In the genomic region with DNA sequence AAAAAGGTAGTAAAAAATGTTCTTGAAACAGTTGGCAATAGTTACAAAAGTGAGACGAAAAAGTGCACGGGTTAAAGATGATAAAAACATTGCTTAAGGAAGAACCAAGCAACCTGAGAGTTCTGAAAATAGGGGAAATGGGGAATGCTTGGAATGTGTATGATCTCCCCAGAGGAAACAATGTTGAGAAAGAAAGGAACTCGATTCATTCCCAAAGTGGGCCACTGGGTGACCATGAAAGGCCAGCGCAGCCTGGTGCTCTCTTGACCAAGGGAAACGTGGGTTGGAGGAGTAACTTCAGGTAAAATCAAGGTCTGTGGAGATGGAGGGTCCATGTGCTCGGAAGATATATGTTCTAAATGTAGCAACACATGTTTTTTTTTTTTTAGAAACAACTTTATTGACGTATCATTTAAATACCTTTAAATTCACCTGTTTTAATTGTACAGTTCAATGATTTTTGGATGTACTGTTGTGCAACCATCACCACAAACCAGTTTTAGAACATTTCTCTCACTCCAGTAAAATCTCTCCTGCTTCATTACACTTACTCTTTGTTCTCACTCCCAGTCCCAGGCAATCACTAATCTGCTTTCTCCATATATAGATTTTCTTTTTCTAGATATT, we compare ENCODE assay signal across 2 cellular contexts.
TF ChIP-seq lines count a peak whose summit lies in the region.

No MANE protein-coding gene starts in this region.

TF ChIP-seq in GM23338, 12 proteins besides CTCF, POLR2A, EP300 and RAD21:
- TF ChIP-seq STAT1 (IDR thresholded peaks at IDR 0.05; ENCODE audit: unreplicated experiment) (no peak), ZNF114 (CRISPR knock-in tag; IDR thresholded peaks at IDR 0.05) (0 out of 2 replicates have a peak, but pooled peaks have one; percentile 26), EZH2 (IDR thresholded peaks at IDR 0.05; ENCODE audit: low read depth, unreplicated experiment) (no peak), JUNB (IDR thresholded peaks at IDR 0.05; ENCODE audit: unreplicated experiment) (no peak), POLR2AphosphoS5 (IDR thresholded peaks at IDR 0.05; ENCODE audit: low read depth) (no peak), ZNF331 (CRISPR knock-in tag; IDR thresholded peaks at IDR 0.05; ENCODE audit: low read depth) (no peak), CREB1 (CRISPR knock-in tag; IDR thresholded peaks at IDR 0.05; ENCODE audit: low read depth) (no peak)
- TF ChIP-seq, protein P1, sequence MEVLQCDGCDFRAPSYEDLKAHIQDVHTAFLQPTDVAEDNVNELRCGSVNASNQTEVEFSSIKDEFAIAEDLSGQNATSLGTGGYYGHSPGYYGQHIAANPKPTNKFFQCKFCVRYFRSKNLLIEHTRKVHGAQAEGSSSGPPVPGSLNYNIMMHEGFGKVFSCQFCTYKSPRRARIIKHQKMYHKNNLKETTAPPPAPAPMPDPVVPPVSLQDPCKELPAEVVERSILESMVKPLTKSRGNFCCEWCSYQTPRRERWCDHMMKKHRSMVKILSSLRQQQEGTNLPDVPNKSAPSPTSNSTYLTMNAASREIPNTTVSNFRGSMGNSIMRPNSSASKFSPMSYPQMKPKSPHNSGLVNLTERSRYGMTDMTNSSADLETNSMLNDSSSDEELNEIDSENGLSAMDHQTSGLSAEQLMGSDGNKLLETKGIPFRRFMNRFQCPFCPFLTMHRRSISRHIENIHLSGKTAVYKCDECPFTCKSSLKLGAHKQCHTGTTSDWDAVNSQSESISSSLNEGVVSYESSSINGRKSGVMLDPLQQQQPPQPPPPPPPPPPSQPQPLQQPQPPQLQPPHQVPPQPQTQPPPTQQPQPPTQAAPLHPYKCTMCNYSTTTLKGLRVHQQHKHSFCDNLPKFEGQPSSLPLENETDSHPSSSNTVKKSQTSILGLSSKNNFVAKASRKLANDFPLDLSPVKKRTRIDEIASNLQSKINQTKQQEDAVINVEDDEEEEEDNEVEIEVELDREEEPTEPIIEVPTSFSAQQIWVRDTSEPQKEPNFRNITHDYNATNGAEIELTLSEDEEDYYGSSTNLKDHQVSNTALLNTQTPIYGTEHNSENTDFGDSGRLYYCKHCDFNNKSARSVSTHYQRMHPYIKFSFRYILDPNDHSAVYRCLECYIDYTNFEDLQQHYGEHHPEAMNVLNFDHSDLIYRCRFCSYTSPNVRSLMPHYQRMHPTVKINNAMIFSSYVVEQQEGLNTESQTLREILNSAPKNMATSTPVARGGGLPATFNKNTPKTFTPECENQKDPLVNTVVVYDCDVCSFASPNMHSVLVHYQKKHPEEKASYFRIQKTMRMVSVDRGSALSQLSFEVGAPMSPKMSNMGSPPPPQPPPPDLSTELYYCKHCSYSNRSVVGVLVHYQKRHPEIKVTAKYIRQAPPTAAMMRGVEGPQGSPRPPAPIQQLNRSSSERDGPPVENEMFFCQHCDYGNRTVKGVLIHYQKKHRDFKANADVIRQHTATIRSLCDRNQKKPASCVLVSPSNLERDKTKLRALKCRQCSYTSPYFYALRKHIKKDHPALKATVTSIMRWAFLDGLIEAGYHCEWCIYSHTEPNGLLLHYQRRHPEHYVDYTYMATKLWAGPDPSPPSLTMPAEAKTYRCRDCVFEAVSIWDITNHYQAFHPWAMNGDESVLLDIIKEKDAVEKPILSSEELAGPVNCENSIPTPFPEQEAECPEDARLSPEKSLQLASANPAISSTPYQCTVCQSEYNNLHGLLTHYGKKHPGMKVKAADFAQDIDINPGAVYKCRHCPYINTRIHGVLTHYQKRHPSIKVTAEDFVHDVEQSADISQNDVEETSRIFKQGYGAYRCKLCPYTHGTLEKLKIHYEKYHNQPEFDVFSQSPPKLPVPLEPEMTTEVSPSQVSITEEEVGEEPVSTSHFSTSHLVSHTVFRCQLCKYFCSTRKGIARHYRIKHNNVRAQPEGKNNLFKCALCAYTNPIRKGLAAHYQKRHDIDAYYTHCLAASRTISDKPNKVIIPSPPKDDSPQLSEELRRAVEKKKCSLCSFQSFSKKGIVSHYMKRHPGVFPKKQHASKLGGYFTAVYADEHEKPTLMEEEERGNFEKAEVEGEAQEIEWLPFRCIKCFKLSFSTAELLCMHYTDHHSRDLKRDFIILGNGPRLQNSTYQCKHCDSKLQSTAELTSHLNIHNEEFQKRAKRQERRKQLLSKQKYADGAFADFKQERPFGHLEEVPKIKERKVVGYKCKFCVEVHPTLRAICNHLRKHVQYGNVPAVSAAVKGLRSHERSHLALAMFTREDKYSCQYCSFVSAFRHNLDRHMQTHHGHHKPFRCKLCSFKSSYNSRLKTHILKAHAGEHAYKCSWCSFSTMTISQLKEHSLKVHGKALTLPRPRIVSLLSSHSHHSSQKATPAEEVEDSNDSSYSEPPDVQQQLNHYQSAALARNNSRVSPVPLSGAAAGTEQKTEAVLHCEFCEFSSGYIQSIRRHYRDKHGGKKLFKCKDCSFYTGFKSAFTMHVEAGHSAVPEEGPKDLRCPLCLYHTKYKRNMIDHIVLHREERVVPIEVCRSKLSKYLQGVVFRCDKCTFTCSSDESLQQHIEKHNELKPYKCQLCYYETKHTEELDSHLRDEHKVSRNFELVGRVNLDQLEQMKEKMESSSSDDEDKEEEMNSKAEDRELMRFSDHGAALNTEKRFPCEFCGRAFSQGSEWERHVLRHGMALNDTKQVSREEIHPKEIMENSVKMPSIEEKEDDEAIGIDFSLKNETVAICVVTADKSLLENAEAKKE (CRISPR knock-in tag; IDR thresholded peaks at IDR 0.05) = peak; percentile 93
- TF ChIP-seq, protein P2, sequence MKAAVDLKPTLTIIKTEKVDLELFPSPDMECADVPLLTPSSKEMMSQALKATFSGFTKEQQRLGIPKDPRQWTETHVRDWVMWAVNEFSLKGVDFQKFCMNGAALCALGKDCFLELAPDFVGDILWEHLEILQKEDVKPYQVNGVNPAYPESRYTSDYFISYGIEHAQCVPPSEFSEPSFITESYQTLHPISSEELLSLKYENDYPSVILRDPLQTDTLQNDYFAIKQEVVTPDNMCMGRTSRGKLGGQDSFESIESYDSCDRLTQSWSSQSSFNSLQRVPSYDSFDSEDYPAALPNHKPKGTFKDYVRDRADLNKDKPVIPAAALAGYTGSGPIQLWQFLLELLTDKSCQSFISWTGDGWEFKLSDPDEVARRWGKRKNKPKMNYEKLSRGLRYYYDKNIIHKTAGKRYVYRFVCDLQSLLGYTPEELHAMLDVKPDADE (IDR thresholded peaks at IDR 0.05) = no peak

TF ChIP-seq in K562, 482 proteins besides CTCF, POLR2A, EP300 and RAD21:
- TF ChIP-seq, protein P3, sequence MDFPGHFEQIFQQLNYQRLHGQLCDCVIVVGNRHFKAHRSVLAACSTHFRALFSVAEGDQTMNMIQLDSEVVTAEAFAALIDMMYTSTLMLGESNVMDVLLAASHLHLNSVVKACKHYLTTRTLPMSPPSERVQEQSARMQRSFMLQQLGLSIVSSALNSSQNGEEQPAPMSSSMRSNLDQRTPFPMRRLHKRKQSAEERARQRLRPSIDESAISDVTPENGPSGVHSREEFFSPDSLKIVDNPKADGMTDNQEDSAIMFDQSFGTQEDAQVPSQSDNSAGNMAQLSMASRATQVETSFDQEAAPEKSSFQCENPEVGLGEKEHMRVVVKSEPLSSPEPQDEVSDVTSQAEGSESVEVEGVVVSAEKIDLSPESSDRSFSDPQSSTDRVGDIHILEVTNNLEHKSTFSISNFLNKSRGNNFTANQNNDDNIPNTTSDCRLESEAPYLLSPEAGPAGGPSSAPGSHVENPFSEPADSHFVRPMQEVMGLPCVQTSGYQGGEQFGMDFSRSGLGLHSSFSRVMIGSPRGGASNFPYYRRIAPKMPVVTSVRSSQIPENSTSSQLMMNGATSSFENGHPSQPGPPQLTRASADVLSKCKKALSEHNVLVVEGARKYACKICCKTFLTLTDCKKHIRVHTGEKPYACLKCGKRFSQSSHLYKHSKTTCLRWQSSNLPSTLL (IDR thresholded peaks at IDR 0.05) = no peak
- TF ChIP-seq SUPT5H (IDR thresholded peaks at IDR 0.05) = no peak
- TF ChIP-seq MCM5 (IDR thresholded peaks at IDR 0.05; ENCODE audit: low read depth) = no peak
- TF ChIP-seq, protein P4, sequence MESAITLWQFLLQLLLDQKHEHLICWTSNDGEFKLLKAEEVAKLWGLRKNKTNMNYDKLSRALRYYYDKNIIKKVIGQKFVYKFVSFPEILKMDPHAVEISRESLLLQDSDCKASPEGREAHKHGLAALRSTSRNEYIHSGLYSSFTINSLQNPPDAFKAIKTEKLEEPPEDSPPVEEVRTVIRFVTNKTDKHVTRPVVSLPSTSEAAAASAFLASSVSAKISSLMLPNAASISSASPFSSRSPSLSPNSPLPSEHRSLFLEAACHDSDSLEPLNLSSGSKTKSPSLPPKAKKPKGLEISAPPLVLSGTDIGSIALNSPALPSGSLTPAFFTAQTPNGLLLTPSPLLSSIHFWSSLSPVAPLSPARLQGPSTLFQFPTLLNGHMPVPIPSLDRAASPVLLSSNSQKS (CRISPR knock-in tag; IDR thresholded peaks at IDR 0.05) = no peak
- no peak for TF ChIP-seq ZKSCAN8 (CRISPR knock-in tag; IDR thresholded peaks at IDR 0.05)
- TF ChIP-seq, protein P5, sequence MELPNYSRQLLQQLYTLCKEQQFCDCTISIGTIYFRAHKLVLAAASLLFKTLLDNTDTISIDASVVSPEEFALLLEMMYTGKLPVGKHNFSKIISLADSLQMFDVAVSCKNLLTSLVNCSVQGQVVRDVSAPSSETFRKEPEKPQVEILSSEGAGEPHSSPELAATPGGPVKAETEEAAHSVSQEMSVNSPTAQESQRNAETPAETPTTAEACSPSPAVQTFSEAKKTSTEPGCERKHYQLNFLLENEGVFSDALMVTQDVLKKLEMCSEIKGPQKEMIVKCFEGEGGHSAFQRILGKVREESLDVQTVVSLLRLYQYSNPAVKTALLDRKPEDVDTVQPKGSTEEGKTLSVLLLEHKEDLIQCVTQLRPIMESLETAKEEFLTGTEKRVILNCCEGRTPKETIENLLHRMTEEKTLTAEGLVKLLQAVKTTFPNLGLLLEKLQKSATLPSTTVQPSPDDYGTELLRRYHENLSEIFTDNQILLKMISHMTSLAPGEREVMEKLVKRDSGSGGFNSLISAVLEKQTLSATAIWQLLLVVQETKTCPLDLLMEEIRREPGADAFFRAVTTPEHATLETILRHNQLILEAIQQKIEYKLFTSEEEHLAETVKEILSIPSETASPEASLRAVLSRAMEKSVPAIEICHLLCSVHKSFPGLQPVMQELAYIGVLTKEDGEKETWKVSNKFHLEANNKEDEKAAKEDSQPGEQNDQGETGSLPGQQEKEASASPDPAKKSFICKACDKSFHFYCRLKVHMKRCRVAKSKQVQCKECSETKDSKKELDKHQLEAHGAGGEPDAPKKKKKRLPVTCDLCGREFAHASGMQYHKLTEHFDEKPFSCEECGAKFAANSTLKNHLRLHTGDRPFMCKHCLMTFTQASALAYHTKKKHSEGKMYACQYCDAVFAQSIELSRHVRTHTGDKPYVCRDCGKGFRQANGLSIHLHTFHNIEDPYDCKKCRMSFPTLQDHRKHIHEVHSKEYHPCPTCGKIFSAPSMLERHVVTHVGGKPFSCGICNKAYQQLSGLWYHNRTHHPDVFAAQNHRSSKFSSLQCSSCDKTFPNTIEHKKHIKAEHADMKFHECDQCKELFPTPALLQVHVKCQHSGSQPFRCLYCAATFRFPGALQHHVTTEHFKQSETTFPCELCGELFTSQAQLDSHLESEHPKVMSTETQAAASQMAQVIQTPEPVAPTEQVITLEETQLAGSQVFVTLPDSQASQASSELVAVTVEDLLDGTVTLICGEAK (IDR thresholded peaks at IDR 0.05) = peak; percentile 84
- TF ChIP-seq, protein P5 (CRISPR knock-in tag; IDR thresholded peaks at IDR 0.05) = peak; percentile 68; the same call in 1 of the 2 replicates
- no peak for TF ChIP-seq MAFK (IDR thresholded peaks at IDR 0.05; ENCODE audit: low read length)
